ENCODE assay signal across 8 cellular contexts in genomic region chr13:50357586-50358118, GRCh38.
A peak's percentile ranks its signal among the peaks of the same experiment; 100 is the strongest.
DNase-seq lines count a peak whose midpoint lies in the region; ATAC-seq and TF ChIP-seq lines count a peak whose summit lies in the region.

No MANE protein-coding gene starts in this region.

- no peak for TF ChIP-seq CTCF in breast epithelium (IDR thresholded peaks at IDR 0.05)
- TF ChIP-seq CTCF in lower lobe of right lung (IDR thresholded peaks at IDR 0.05): no peak
- TF ChIP-seq CTCF in vagina (IDR thresholded peaks at IDR 0.05): no peak

- no peak overlapping the region for H3K27ac Mint-ChIP-seq in immature natural killer cell
- H3K27ac Mint-ChIP-seq in activated CD4-positive, alpha-beta memory T cell treated with anti-CD3 and anti-CD28 coated beads for 36 hours: no peak overlapping the region

- peaks cover 0 to 1% (median 0%) of the 10 kb centered on the region in 6 donors for H3K9me3 Mint-ChIP-seq in immature natural killer cell
- H3K9me3 Mint-ChIP-seq in activated CD4-positive, alpha-beta memory T cell treated with anti-CD3 and anti-CD28 coated beads for 36 hours: no peaks in the 10 kb centered on the region

- no peaks in the 10 kb centered on the region for H3K36me3 Mint-ChIP-seq in immature natural killer cell
- no peaks in the 10 kb centered on the region for H3K36me3 Mint-ChIP-seq in activated CD4-positive, alpha-beta memory T cell treated with anti-CD3 and anti-CD28 coated beads for 36 hours

- no peaks in the 10 kb centered on the region for H3K4me1 ChIP-seq in breast epithelium
- H3K4me1 ChIP-seq in lower lobe of right lung: peaks cover 29% of the 10 kb centered on the region
- H3K4me1 ChIP-seq in vagina: peaks cover 19% of the 10 kb centered on the region

- H3K4me1 Mint-ChIP-seq in immature natural killer cell: peaks cover 15 to 38% of the 10 kb centered on the region in 2 donors
- H3K4me1 Mint-ChIP-seq in activated CD4-positive, alpha-beta memory T cell treated with anti-CD3 and anti-CD28 coated beads for 36 hours (ENCODE audit: low read depth): peaks cover 63% of the 10 kb centered on the region

- TF ChIP-seq POLR2A in breast epithelium (IDR thresholded peaks at IDR 0.05): no peak
- TF ChIP-seq POLR2A in vagina (IDR thresholded peaks at IDR 0.05): no peak

- intact Hi-C loops in breast epithelium (cut with DNase I; ENCODE audit: low total_unique reads) (no loop called here), lower lobe of right lung (cut with DNase I) (no loop called here), vagina (cut with DNase I) (no loop called here)
- intact Hi-C loops in activated CD4-positive, alpha-beta memory T cell treated with anti-CD3 and anti-CD28 coated beads for 36 hours (cut with micrococcal nuclease): no loop called here

- H3K9me3 ChIP-seq in breast epithelium (no peaks in the 10 kb centered on the region), lower lobe of right lung (no peaks in the 10 kb centered on the region), vagina (no peaks in the 10 kb centered on the region)

- H3K27me3 ChIP-seq in breast epithelium (no peaks in the 10 kb centered on the region), lower lobe of right lung (ENCODE audit: low read depth) (no peaks in the 10 kb centered on the region), vagina (no peaks in the 10 kb centered on the region)

- H3K4me3 Mint-ChIP-seq in immature natural killer cell: no peak overlapping the region
- no peak overlapping the region for H3K4me3 Mint-ChIP-seq in activated CD4-positive, alpha-beta memory T cell treated with anti-CD3 and anti-CD28 coated beads for 36 hours

- peak overlapping the region; percentile 72 to 77 for H3K27ac ChIP-seq in breast epithelium
- peak overlapping the region; percentile 18 for H3K27ac ChIP-seq in lower lobe of right lung
- H3K27ac ChIP-seq in vagina: no peak overlapping the region

- no peak overlapping the region for H3K4me3 ChIP-seq in breast epithelium
- no peak overlapping the region for H3K4me3 ChIP-seq in lower lobe of right lung
- no peak overlapping the region for H3K4me3 ChIP-seq in vagina

- H3K36me3 ChIP-seq in breast epithelium (no peaks in the 10 kb centered on the region), lower lobe of right lung (no peaks in the 10 kb centered on the region), vagina (no peaks in the 10 kb centered on the region)

- ATAC-seq in lower lobe of right lung: peak; percentile 70 to 90

- DNase-seq in A172 (ENCODE audit: low spot score) (peak; percentile 84), NCI-H1105 (lab: John Stamatoyannopoulos, UW) (peak; percentile 18), breast epithelium (ENCODE audit: low spot score in 2 of 2) (peak; percentile 56 to 58), lower lobe of right lung (no peak), vagina (ENCODE audit: extremely low spot score in 2 of 2) (no peak), immature natural killer cell (no peak)
- no peak for DNase-seq in stimulated activated CD8-positive, alpha-beta memory T cell treated with anti-CD3 and anti-CD28 coated beads, Interleukin-4, amount 100 ng/mL, for 48 hours
- DNase-seq in activated CD4-positive, alpha-beta memory T cell treated with anti-CD3 and anti-CD28 coated beads for 36 hours: no peak

- CTCF ChIA-PET in activated CD4-positive, alpha-beta memory T cell treated with anti-CD3 and anti-CD28 coated beads for 36 hours (lab: Charles Lee): interaction anchor here (0.7 kb wide), 1 partner anchor 45 kb away, joined by 5 read pairs; no protein-coding TSS in a partner anchor

- peaks cover 0 to 4% (median 1%) of the 10 kb centered on the region in 3 donors for H3K27me3 Mint-ChIP-seq in immature natural killer cell (ENCODE audit: low read depth in 3 of 3)
- peaks cover 2% of the 10 kb centered on the region for H3K27me3 Mint-ChIP-seq in activated CD4-positive, alpha-beta memory T cell treated with anti-CD3 and anti-CD28 coated beads for 36 hours

- POLR2A ChIA-PET in activated CD4-positive, alpha-beta memory T cell treated with anti-CD3 and anti-CD28 coated beads for 36 hours (lab: Charles Lee): no interaction called here

Comparison
In these comparisons a context has a peak if more than half of its experiments do, and no peak if none do; other contexts are left out.
1. DNase-seq: peak in A172 (single experiment), NCI-H1105 (single experiment) and breast epithelium (2 of 2); none in lower lobe of right lung (single experiment), vagina (0 of 2), stimulated activated CD8-positive, alpha-beta memory T cell treated with anti-CD3 and anti-CD28 coated beads, Interleukin-4, amount 100 ng/mL, for 48 hours (single experiment), immature natural killer cell (0 of 3) and activated CD4-positive, alpha-beta memory T cell treated with anti-CD3 and anti-CD28 coated beads for 36 hours (single experiment).